In the genomic region with DNA sequence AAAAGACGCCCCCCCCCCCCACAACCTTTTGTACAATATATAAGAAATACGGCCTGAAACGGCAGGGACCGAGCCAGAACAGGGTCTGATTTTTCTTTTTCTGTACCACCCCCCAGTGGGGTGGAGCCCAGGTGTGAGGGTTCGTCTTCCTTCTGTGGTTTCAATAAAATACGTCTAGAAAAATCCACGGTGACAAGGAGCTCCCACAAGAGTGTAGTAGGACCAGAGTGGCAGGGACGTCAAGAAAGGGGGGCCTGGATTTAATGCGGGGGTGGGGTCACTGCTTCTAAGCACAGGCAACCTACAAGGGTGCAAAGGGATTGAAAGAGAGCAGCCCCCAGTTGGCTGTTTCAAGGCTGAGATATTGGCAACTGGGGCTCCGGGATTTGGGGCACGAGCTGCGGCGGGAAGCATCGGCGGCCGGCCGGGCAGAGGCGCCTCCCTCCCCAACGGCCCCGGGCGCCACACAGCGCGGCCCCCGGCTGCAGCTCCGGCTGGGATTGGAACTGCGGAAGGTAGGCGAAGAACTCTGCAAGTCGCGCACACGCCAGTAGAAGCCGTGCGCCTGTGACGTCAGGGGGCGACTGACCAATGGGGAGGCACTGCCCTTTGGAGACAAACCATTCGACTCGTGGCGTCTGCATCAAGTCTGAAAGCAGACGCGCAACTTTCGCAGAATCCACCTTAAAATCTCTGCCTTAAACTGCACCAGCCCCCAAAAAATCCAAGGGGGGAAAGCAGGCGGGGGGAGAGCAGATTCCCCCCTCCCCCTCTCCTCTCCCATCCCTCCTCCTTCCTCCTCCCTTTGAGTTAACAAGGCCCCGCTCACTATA, we compare ENCODE assay signal across 8 cellular contexts. TPM values are rescaled to one million over a fixed set of nuclear protein-coding genes. Genes with fewer than 3 reads are reported as not detected.
A peak's percentile ranks its signal among the peaks of the same experiment; 100 is the strongest.
DNase-seq lines count a peak whose midpoint lies in the region; ATAC-seq and TF ChIP-seq lines count a peak whose summit lies in the region.

A gene (plus strand): TSS at position 623 of the 833 bp plus-strand sequence. CDS start 425 bp downstream, outside the sequence.

- DNase-seq in Caco-2 (peak; percentile 87 to 90), HuH-7 (ENCODE audit: low spot score) (peak; percentile 99), PC-3 (no peak), cerebellar cortex (ENCODE audit: low spot score) (peak; percentile 6), mesendoderm (peak; percentile 97), tibial nerve (ENCODE audit: low spot score in 2 of 2) (no peak), activated gamma-delta T cell (lab: John Stamatoyannopoulos, UW) (no peak), cerebellar nuclear complex (lab: John Stamatoyannopoulos, UW) (no peak)

- no peak within 1 kb of the TSS for H2AK5ac ChIP-seq in mesendoderm (ENCODE audit: low read length)

- H3K23ac ChIP-seq in mesendoderm (ENCODE audit: low read length), result no peak within 1 kb of the TSS

- H3F3A ChIP-seq in PC-3 (ENCODE audit: low read length, unreplicated experiment), result no peaks in the 10 kb centered on the region

- ATAC-seq in PC-3, result peak; percentile 44

- CTCF ChIA-PET in Caco-2 (lab: Charles Lee) (interaction anchor here (0.8 to 4.0 kb wide), 3 partner anchors 12 to 136 kb away, joined by 4 to 13 read pairs (median 8); no protein-coding TSS in a partner anchor), PC-3 (lab: Charles Lee) (no interaction called here)

- H3K4ac ChIP-seq in mesendoderm (ENCODE audit: low read depth, low read length), result no peak within 1 kb of the TSS

- TF ChIP-seq EP300 in tibial nerve (IDR thresholded peaks at IDR 0.05), result no peak

- intact Hi-C loops in Caco-2 (cut with micrococcal nuclease; ENCODE audit: unreplicated experiment) (no loop called here), PC-3 (cut with micrococcal nuclease) (no loop called here)

- H3K27me3 Mint-ChIP-seq in Caco-2 (ENCODE audit: insufficient read depth, unreplicated experiment), result no peaks in the 10 kb centered on the region

- POLR2A ChIA-PET in Caco-2 (lab: Charles Lee), result interaction anchor here (0.5 kb wide), 1 partner anchor 11 kb away, joined by 3 read pairs; no protein-coding TSS in a partner anchor
- POLR2A ChIA-PET in PC-3 (lab: Charles Lee; ENCODE audit: unreplicated experiment), result no interaction called here

- H2BK5ac ChIP-seq in mesendoderm (ENCODE audit: low read length), result no peak within 1 kb of the TSS

- no peaks in the 10 kb centered on the region for H3K9me2 ChIP-seq in PC-3 (replicated peaks; ENCODE audit: low read length)

- H3K9me3 Mint-ChIP-seq in Caco-2 (ENCODE audit: unreplicated experiment), result no peaks in the 10 kb centered on the region

- H3K9ac ChIP-seq in PC-3 (ENCODE audit: low read length) (no peak within 1 kb of the TSS), mesendoderm (ENCODE audit: low read length) (peak within 1 kb of the TSS; percentile 58)

- H2BK15ac ChIP-seq in mesendoderm (replicated peaks; ENCODE audit: low read depth), result no peak within 1 kb of the TSS

- H4K5ac ChIP-seq in mesendoderm (ENCODE audit: low read length), result no peak within 1 kb of the TSS

- peak within 1 kb of the TSS; percentile 80 for H3K4me3 ChIP-seq in Caco-2 (ENCODE audit: low read depth, low read length)
- H3K4me3 ChIP-seq in PC-3 (ENCODE audit: low read length), result no peak within 1 kb of the TSS
- peak within 1 kb of the TSS; percentile 26 for H3K4me3 ChIP-seq in mesendoderm (ENCODE audit: low read length)
- H3K4me3 ChIP-seq in tibial nerve, result peak within 1 kb of the TSS; percentile 7 to 50 (median 28)

- H3K36me3 Mint-ChIP-seq in Caco-2 (ENCODE audit: insufficient read depth, unreplicated experiment), result no peaks in the 10 kb centered on the region

- H3K79me2 ChIP-seq in PC-3 (ENCODE audit: low read length) (no peaks in the 10 kb centered on the region), mesendoderm (ENCODE audit: control insufficient read depth, insufficient read depth, low read length) (no peaks in the 10 kb centered on the region)

- peak within 1 kb of the TSS; percentile 86 for H3K4me3 Mint-ChIP-seq in Caco-2 (ENCODE audit: unreplicated experiment)

- H3K18ac ChIP-seq in mesendoderm (ENCODE audit: low read length), result no peak within 1 kb of the TSS

- H3K56ac ChIP-seq in mesendoderm (ENCODE audit: low read length), result peak within 1 kb of the TSS; percentile 89

- H2AFZ ChIP-seq in PC-3 (ENCODE audit: low read length), result no peak within 1 kb of the TSS

- H3K79me1 ChIP-seq in mesendoderm (ENCODE audit: low read length), result no peaks in the 10 kb centered on the region

- H3K27ac Mint-ChIP-seq in Caco-2 (ENCODE audit: unreplicated experiment), result peak within 1 kb of the TSS; percentile 66

- H4K8ac ChIP-seq in mesendoderm (ENCODE audit: low read depth, low read length), result no peak within 1 kb of the TSS

- no peaks in the 10 kb centered on the region for H3K4me1 Mint-ChIP-seq in Caco-2 (ENCODE audit: low read depth, unreplicated experiment)

- peaks cover 6% of the 10 kb centered on the region; the same call in 1 of the 2 replicates for H3K4me1 ChIP-seq in Caco-2
- no peaks in the 10 kb centered on the region for H3K4me1 ChIP-seq in PC-3 (ENCODE audit: insufficient read depth, low read length)
- H3K4me1 ChIP-seq in mesendoderm (ENCODE audit: control insufficient read depth, low read depth, low read length), result peaks cover 7% of the 10 kb centered on the region
- peaks cover 0 to 39% (median 10%) of the 10 kb centered on the region in 4 donors for H3K4me1 ChIP-seq in tibial nerve

- no peak for TF ChIP-seq POLR2A in tibial nerve (IDR thresholded peaks at IDR 0.05)

- no TSS peak for BruUV-seq in Caco-2 (replicated peaks; lab: Mats Ljungman, UMichigan)
- no TSS peak for BruUV-seq in PC-3 (replicated peaks; lab: Mats Ljungman, UMichigan)

- no CpG with 5 or more reads among the region's 42 CpGs for WGBS in mesendoderm (ENCODE audit: extremely low coverage, insufficient coverage, low lambda C conversion rate)
- 3% methylated on average over 25 to 42 of the region's 42 CpGs for WGBS in tibial nerve, 2 donors

- H2BK120ac ChIP-seq in mesendoderm (ENCODE audit: low read depth, low read length), result no peak within 1 kb of the TSS

- H3K27me3 ChIP-seq in Caco-2 (replicated peaks; ENCODE audit: control insufficient read depth, insufficient read depth, low read length), result no peaks in the 10 kb centered on the region
- peaks cover 7% of the 10 kb centered on the region; the same call in 1 of the 2 replicates for H3K27me3 ChIP-seq in PC-3 (ENCODE audit: low read length)
- peaks cover 42% of the 10 kb centered on the region for H3K27me3 ChIP-seq in mesendoderm (ENCODE audit: insufficient read depth, low read length, poor library complexity)
- H3K27me3 ChIP-seq in tibial nerve, result peaks cover 14 to 95% of the 10 kb centered on the region in 2 donors

- TF ChIP-seq CTCF in Caco-2 (IDR thresholded peaks at IDR 0.05; ENCODE audit: insufficient read depth in 1 of 2, low read depth in 1 of 2, low read length in 1 of 2, severe bottlenecking in 1 of 2, unreplicated experiment in 1 of 2) (no peak), PC-3 (conservative IDR thresholded peaks at IDR 0.05; ENCODE audit: low read depth, low read length) (no peak), tibial nerve (IDR thresholded peaks at IDR 0.05) (no peak)

- no peaks in the 10 kb centered on the region for H3K36me3 ChIP-seq in Caco-2 (ENCODE audit: control insufficient read depth, insufficient read depth, low read length)
- no peaks in the 10 kb centered on the region for H3K36me3 ChIP-seq in PC-3 (ENCODE audit: low read depth, low read length)
- H3K36me3 ChIP-seq in mesendoderm (ENCODE audit: control insufficient read depth, insufficient read depth, low read length), result no peaks in the 10 kb centered on the region
- H3K36me3 ChIP-seq in tibial nerve, result no peaks in the 10 kb centered on the region

- H3K27ac ChIP-seq in PC-3 (ENCODE audit: low read length), result no peak within 1 kb of the TSS
- no peak within 1 kb of the TSS for H3K27ac ChIP-seq in mesendoderm (ENCODE audit: low read depth, low read length)
- no peak within 1 kb of the TSS for H3K27ac ChIP-seq in tibial nerve

- H3K4me2 ChIP-seq in PC-3 (ENCODE audit: low read length) (0 out of 2 replicates have a peak within 1 kb of the TSS, but pooled peaks have one; percentile 28), mesendoderm (ENCODE audit: low read length) (peak within 1 kb of the TSS; percentile 98)

- H3K9me3 ChIP-seq in Caco-2 (no peaks in the 10 kb centered on the region), PC-3 (ENCODE audit: low read length) (no peaks in the 10 kb centered on the region), tibial nerve (no peaks in the 10 kb centered on the region)

- no peaks in the 10 kb centered on the region for H4K20me1 ChIP-seq in PC-3 (ENCODE audit: low read length)

RNA-seq across cellular contexts. Expression of the gene that starts here (rescaled TPM):
- total RNA-seq in Caco-2 (2022) (3.5 and 3.9 TPM in 2 replicates), PC-3 (2014; rRNA removed) (not detected in 2 replicates), tibial nerve (not detected)
- 0.21 TPM for polyA plus RNA-seq in mesendoderm (2013, experiment 1 of 2)
- polyA plus RNA-seq in mesendoderm (2013, experiment 2 of 2), result 0.14 TPM

Comparison
In these comparisons a context has a peak if more than half of its experiments do, and no peak if none do; other contexts are left out.
1. Peak in ATAC-seq and H3K4me2 ChIP-seq in PC-3; RNA of the gene not detected or under 1 TPM.
2. DNase-seq: peak in Caco-2 (2 of 2), HuH-7 (single experiment), cerebellar cortex (single experiment) and mesendoderm (single experiment); none in PC-3 (single experiment), tibial nerve (0 of 2), activated gamma-delta T cell (single experiment) and cerebellar nuclear complex (0 of 2).